Comparison of ENCODE assay signal across 10 cellular contexts in genomic region chr22:39543095-39543494, GRCh38.
DNase-seq lines count a peak whose midpoint lies in the region; ATAC-seq and TF ChIP-seq lines count a peak whose summit lies in the region.
"Had no signal": no experiment of that assay in that cellular context is flagged by ENCODE, and none has a peak within 500 bp of the region (broad histone marks: within the 10 kb centered on the region; RNA-seq: fewer than 3 reads in every experiment).

No MANE protein-coding gene starts in this region.

- ATAC-seq in HG02642 (IDR thresholded peaks at IDR 0.05; ENCODE audit: poor library complexity, unreplicated experiment), result no peak
- ATAC-seq in HG02571 (IDR thresholded peaks at IDR 0.05; ENCODE audit: unreplicated experiment), result no peak
- ATAC-seq in GM19324 (IDR thresholded peaks at IDR 0.05; ENCODE audit: low FRiP score, unreplicated experiment), result no peak

- no peak overlapping the region for H3K4me3 ChIP-seq in AG04449 (ENCODE audit: low read depth, low read length)
- H3K4me3 ChIP-seq in epithelial cell of esophagus (ENCODE audit: low read length), result no peak overlapping the region

- no peak for DNase-seq in AG04449 (ENCODE audit: low read depth, low spot score)
- DNase-seq in ELR (ENCODE audit: low read depth), result peak; percentile 55
- peak; percentile 88 for DNase-seq in NCI-H82 (lab: John Stamatoyannopoulos, UW)
- DNase-seq in epithelial cell of esophagus (ENCODE audit: low read depth), result peak; percentile 44
- no peak for DNase-seq in NCI-H510A (lab: John Stamatoyannopoulos, UW)
- DNase-seq: activated naive CD4-positive, alpha-beta T cell treated with anti-CD3 and anti-CD28 coated beads, Interleukin-2, amount 50 U/mL, for 16 hours; NCI-H1417 treated with DMSO at 0.1 percent for 48 hours had no signal

- TF ChIP-seq CTCF in AG04449 (IDR thresholded peaks at IDR 0.05; ENCODE audit: insufficient read depth, low read length, missing control alignments), result peak; percentile 58
- peak; percentile 53 for TF ChIP-seq CTCF in epithelial cell of esophagus (IDR thresholded peaks at IDR 0.05; ENCODE audit: insufficient read depth, low read depth, low read length, missing control alignments)

- POLR2A ChIA-PET in AG04449 (lab: Yijun Ruan, JAX), result no interaction called here

- CTCF ChIA-PET in AG04449 (lab: Yijun Ruan, JAX), result interaction anchor here (0.8 to 27.5 kb wide), 8 partner anchors 8 to 500 kb away, joined by 3 to 1079 read pairs (median 4); no protein-coding TSS in a partner anchor

Comparison
In these comparisons a context has a peak if more than half of its experiments do, and no peak if none do; other contexts are left out.
1. DNase-seq: peak in ELR (single experiment), NCI-H82 (single experiment) and epithelial cell of esophagus (single experiment); none in AG04449 (single experiment) and NCI-H510A (single experiment).